20 cellular contexts compared by ENCODE assay signal in the genomic region with DNA sequence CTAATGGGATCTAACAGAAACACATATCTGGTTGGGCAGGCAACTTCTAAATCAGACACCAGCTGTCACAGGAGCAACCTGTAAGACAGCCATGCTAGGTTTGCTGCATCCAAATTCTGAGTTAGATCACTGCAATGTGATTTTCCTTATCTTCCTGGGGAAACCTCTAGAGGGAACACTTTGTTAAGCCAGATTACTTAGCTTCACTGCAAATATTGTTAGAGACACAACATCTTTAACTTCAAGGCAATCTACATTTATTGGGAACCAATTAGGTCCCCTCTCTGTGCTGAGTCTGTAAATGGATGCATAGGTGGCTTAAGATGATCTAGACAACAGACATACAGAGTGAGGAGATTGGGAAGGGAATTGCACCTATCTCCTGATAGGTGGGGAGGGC.
"Had no signal": no experiment of that assay in that cellular context is flagged by ENCODE, and none has a peak within 500 bp of the region (broad histone marks: within the 10 kb centered on the region; RNA-seq: fewer than 3 reads in every experiment).

No MANE protein-coding gene starts in this region.

- ATAC-seq: activated CD8-positive, alpha-beta T cell treated with anti-CD3 and anti-CD28 coated beads for 36 hours; activated naive CD8-positive, alpha-beta T cell treated with anti-CD3 and anti-CD28 coated beads, Interleukin-2, amount 50 U/mL, for 24 hours; left lung; T-helper 17 cell had no signal

- H3K36me3 ChIP-seq: colonic mucosa, left lung, tibial artery had no signal

- H3K9me3 ChIP-seq: colonic mucosa, left lung had no signal

- DNase-seq: activated B cell treated with CpG ODN at 0.5 μM for 24 hours; activated CD4-positive, alpha-beta T cell treated with anti-CD3 and anti-CD28 coated beads for 4 hours; activated CD8-positive, alpha-beta T cell treated with anti-CD3 and anti-CD28 coated beads for 36 hours; activated naive CD4-positive, alpha-beta T cell treated with Interleukin-2 at 50 U/mL for 16 hours; activated naive CD8-positive, alpha-beta T cell treated with anti-CD3 and anti-CD28 coated beads, Interleukin-2, amount 50 U/mL, for 24 hours; activated T-cell treated with anti-CD3 and anti-CD28 coated beads, Interleukin-2, amount 50 U/mL, for 24 hours; anterior cingulate cortex; colonic mucosa; left lung; mammary epithelial cell; nephron progenitor cell; stimulated activated CD4-positive, alpha-beta T cell treated with anti-CD3 and anti-CD28 coated beads, Interleukin-12 subunit alpha, Interleukin-12 subunit beta, amount 100 ng/mL, for 4 hours; stimulated activated CD4-positive, alpha-beta T cell treated with anti-CD3 and anti-CD28 coated beads, Interleukin-1b, Interleukin-23, amount 100 ng/mL, for 48 hours; stimulated activated naive CD4-positive, alpha-beta T cell treated with Interleukin-2 at 50 U/mL for 16 hours; T-helper 17 cell; tibial artery had no signal

- H3K27ac ChIP-seq: colonic mucosa, left lung, tibial artery had no signal

- H3K4me1 ChIP-seq: colonic mucosa, left lung, tibial artery had no signal

- H3K4me3 ChIP-seq: colonic mucosa, left lung, tibial artery had no signal

- FAIRE-seq: endometrium, frontal cortex, keratinocyte, urothelium cell line had no signal

- H3K27me3 ChIP-seq: colonic mucosa, left lung, tibial artery had no signal
